8 cellular contexts compared by ENCODE assay signal in genomic region chr3:106609666-106610301, GRCh38.
DNase-seq lines count a peak whose midpoint lies in the region; ATAC-seq and TF ChIP-seq lines count a peak whose summit lies in the region.

No MANE protein-coding gene starts in this region.

- no peaks in the 10 kb centered on the region for H3F3A ChIP-seq in GM23338 (replicated peaks; ENCODE audit: low read depth)
- H3F3A ChIP-seq in MM.1S (ENCODE audit: insufficient read depth, low read length) = no peaks in the 10 kb centered on the region

- intact Hi-C loops in posterior cingulate gyrus (cut with DNase I) = loop anchor here (2.0 to 10.0 kb wide), 2 partner anchors 455 to 923 kb away; no protein-coding TSS in a partner anchor

- H3K4me3 ChIP-seq in GM23338 (no peak overlapping the region), MM.1S (ENCODE audit: low read length) (no peak overlapping the region), SJSA1 (no peak overlapping the region)

- H3K9me2 ChIP-seq in GM23338 (ENCODE audit: insufficient read depth) (no peaks in the 10 kb centered on the region; the same call in 1 of the 2 replicates), MM.1S (replicated peaks; ENCODE audit: insufficient read depth, low read length) (no peaks in the 10 kb centered on the region)

- no peak overlapping the region for H3K4me2 ChIP-seq in GM23338
- no peak overlapping the region for H3K4me2 ChIP-seq in MM.1S (ENCODE audit: low read depth, low read length)

- H3K79me2 ChIP-seq in GM23338 (replicated peaks; ENCODE audit: insufficient read depth) (no peaks in the 10 kb centered on the region), MM.1S (ENCODE audit: low read length) (no peaks in the 10 kb centered on the region)

- peaks cover 44% of the 10 kb centered on the region for H3K36me3 Mint-ChIP-seq in GM23338 (ENCODE audit: low read depth)

- no peaks in the 10 kb centered on the region for H3K9me3 ChIP-seq in MM.1S (replicated peaks; ENCODE audit: insufficient read depth, low read length)
- H3K9me3 ChIP-seq in SJSA1 (replicated peaks) = no peaks in the 10 kb centered on the region

- H3K27me3 ChIP-seq in GM23338 (ENCODE audit: insufficient read depth) (no peaks in the 10 kb centered on the region), MM.1S (replicated peaks; ENCODE audit: insufficient read depth, low read length) (no peaks in the 10 kb centered on the region), SJSA1 (replicated peaks) (no peaks in the 10 kb centered on the region)

- H3K9ac ChIP-seq in MM.1S (ENCODE audit: low read length) = no peak overlapping the region

- H3K27ac Mint-ChIP-seq in GM23338 = peak overlapping the region; percentile 95

- H3K27ac ChIP-seq in GM23338 (ENCODE audit: low read depth) = no peak overlapping the region
- H3K27ac ChIP-seq in MM.1S (ENCODE audit: low read length) = no peak overlapping the region
- no peak overlapping the region for H3K27ac ChIP-seq in SJSA1

- H2AFZ ChIP-seq in GM23338 = no peak overlapping the region
- no peak overlapping the region for H2AFZ ChIP-seq in MM.1S (ENCODE audit: low read length)

- TF ChIP-seq CTCF in GM23338 (conservative IDR thresholded peaks at IDR 0.05; ENCODE audit: low read depth in 2 of 2) = peak; percentile 88 to 99
- peak; percentile 79 for TF ChIP-seq CTCF in MM.1S (IDR thresholded peaks at IDR 0.05; ENCODE audit: low read length)

- H3K9me3 Mint-ChIP-seq in GM23338 = peaks cover 37% of the 10 kb centered on the region

- H3K4me1 Mint-ChIP-seq in GM23338 = peaks cover 21% of the 10 kb centered on the region

- no peaks in the 10 kb centered on the region for H3K36me3 ChIP-seq in GM23338 (ENCODE audit: insufficient read depth)
- H3K36me3 ChIP-seq in MM.1S (replicated peaks; ENCODE audit: insufficient read depth, low read length) = no peaks in the 10 kb centered on the region
- no peaks in the 10 kb centered on the region for H3K36me3 ChIP-seq in SJSA1

- DNase-seq in Daoy (ENCODE audit: low read depth) = peak; percentile 86
- DNase-seq in GM23338 (ENCODE audit: low spot score) = peak; percentile 90
- DNase-seq in MM.1S = peak; percentile 67
- peak; percentile 58 to 65 for DNase-seq in SJSA1 (ENCODE audit: low read depth in 1 of 2, low spot score in 2 of 2)
- DNase-seq in activated naive CD4-positive, alpha-beta T cell treated with Interleukin-2 at 50 U/mL for 16 hours = peak; percentile 66
- peak; percentile 81 for DNase-seq in glomerular endothelial cell (ENCODE audit: extremely low read depth, low read depth, low spot score)
- DNase-seq in posterior cingulate gyrus = peak in 7 of 10 donors; percentile 15 to 90 (median 49)
- peak; percentile 80 for DNase-seq in ureter (ENCODE audit: low spot score)

- no peak overlapping the region for H3K4me3 Mint-ChIP-seq in GM23338

- ATAC-seq in GM23338 = peak; percentile 92

- no peaks in the 10 kb centered on the region for H4K20me1 ChIP-seq in GM23338 (replicated peaks; ENCODE audit: insufficient read depth)
- H4K20me1 ChIP-seq in MM.1S (ENCODE audit: insufficient read depth, low read length) = no peaks in the 10 kb centered on the region

- no peaks in the 10 kb centered on the region for H3K27me3 Mint-ChIP-seq in GM23338 (ENCODE audit: insufficient read depth, low read depth, poor library complexity)

- H3K4me1 ChIP-seq in GM23338 (ENCODE audit: insufficient read depth) (no peaks in the 10 kb centered on the region), MM.1S (ENCODE audit: low read length) (no peaks in the 10 kb centered on the region), SJSA1 (replicated peaks) (peaks cover 20% of the 10 kb centered on the region)

TF ChIP-seq in GM23338, 12 proteins besides CTCF, POLR2A, EP300 and RAD21 (continues in another document):
- TF ChIP-seq, protein P1, sequence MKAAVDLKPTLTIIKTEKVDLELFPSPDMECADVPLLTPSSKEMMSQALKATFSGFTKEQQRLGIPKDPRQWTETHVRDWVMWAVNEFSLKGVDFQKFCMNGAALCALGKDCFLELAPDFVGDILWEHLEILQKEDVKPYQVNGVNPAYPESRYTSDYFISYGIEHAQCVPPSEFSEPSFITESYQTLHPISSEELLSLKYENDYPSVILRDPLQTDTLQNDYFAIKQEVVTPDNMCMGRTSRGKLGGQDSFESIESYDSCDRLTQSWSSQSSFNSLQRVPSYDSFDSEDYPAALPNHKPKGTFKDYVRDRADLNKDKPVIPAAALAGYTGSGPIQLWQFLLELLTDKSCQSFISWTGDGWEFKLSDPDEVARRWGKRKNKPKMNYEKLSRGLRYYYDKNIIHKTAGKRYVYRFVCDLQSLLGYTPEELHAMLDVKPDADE (IDR thresholded peaks at IDR 0.05) = no peak
- TF ChIP-seq REST (IDR thresholded peaks at IDR 0.05; ENCODE audit: unreplicated experiment) = no peak
- TF ChIP-seq, protein P2, sequence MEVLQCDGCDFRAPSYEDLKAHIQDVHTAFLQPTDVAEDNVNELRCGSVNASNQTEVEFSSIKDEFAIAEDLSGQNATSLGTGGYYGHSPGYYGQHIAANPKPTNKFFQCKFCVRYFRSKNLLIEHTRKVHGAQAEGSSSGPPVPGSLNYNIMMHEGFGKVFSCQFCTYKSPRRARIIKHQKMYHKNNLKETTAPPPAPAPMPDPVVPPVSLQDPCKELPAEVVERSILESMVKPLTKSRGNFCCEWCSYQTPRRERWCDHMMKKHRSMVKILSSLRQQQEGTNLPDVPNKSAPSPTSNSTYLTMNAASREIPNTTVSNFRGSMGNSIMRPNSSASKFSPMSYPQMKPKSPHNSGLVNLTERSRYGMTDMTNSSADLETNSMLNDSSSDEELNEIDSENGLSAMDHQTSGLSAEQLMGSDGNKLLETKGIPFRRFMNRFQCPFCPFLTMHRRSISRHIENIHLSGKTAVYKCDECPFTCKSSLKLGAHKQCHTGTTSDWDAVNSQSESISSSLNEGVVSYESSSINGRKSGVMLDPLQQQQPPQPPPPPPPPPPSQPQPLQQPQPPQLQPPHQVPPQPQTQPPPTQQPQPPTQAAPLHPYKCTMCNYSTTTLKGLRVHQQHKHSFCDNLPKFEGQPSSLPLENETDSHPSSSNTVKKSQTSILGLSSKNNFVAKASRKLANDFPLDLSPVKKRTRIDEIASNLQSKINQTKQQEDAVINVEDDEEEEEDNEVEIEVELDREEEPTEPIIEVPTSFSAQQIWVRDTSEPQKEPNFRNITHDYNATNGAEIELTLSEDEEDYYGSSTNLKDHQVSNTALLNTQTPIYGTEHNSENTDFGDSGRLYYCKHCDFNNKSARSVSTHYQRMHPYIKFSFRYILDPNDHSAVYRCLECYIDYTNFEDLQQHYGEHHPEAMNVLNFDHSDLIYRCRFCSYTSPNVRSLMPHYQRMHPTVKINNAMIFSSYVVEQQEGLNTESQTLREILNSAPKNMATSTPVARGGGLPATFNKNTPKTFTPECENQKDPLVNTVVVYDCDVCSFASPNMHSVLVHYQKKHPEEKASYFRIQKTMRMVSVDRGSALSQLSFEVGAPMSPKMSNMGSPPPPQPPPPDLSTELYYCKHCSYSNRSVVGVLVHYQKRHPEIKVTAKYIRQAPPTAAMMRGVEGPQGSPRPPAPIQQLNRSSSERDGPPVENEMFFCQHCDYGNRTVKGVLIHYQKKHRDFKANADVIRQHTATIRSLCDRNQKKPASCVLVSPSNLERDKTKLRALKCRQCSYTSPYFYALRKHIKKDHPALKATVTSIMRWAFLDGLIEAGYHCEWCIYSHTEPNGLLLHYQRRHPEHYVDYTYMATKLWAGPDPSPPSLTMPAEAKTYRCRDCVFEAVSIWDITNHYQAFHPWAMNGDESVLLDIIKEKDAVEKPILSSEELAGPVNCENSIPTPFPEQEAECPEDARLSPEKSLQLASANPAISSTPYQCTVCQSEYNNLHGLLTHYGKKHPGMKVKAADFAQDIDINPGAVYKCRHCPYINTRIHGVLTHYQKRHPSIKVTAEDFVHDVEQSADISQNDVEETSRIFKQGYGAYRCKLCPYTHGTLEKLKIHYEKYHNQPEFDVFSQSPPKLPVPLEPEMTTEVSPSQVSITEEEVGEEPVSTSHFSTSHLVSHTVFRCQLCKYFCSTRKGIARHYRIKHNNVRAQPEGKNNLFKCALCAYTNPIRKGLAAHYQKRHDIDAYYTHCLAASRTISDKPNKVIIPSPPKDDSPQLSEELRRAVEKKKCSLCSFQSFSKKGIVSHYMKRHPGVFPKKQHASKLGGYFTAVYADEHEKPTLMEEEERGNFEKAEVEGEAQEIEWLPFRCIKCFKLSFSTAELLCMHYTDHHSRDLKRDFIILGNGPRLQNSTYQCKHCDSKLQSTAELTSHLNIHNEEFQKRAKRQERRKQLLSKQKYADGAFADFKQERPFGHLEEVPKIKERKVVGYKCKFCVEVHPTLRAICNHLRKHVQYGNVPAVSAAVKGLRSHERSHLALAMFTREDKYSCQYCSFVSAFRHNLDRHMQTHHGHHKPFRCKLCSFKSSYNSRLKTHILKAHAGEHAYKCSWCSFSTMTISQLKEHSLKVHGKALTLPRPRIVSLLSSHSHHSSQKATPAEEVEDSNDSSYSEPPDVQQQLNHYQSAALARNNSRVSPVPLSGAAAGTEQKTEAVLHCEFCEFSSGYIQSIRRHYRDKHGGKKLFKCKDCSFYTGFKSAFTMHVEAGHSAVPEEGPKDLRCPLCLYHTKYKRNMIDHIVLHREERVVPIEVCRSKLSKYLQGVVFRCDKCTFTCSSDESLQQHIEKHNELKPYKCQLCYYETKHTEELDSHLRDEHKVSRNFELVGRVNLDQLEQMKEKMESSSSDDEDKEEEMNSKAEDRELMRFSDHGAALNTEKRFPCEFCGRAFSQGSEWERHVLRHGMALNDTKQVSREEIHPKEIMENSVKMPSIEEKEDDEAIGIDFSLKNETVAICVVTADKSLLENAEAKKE (CRISPR knock-in tag; IDR thresholded peaks at IDR 0.05) = no peak
